In the genomic region with DNA sequence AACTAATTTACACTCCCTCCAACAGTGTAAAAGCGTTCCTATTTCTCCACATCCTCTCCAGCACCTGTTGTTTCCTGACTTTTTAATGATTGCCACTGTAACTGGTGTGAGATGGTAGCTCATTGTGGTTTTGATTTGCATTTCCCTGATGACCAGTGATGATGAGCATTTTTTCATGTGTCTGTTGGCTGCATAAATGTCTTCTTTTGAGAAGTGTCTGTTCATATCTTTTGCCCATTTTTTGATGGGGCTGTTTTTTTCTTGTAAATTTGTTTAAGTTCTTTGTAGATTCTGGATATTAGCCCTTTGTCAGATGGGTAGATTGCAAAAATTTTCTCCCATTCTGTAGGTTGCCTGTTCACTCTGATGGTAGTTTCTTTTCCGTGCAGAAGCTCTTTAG, we compare ENCODE assay signal across 1 cellular context.
A peak's percentile ranks its signal among the peaks of the same experiment; 100 is the strongest.
TF ChIP-seq lines count a peak whose summit lies in the region.
"Not testable (repeated sequence)": the region's sequence is repeated elsewhere in the genome, so short reads cannot be mapped to it uniquely, and the experiment has no call there.

No MANE protein-coding gene starts in this region.

- TF ChIP-seq CTCF in HEK293 (tag by site-specific recombination; IDR thresholded peaks at IDR 0.05), result not testable (repeated sequence)

- H3K27ac ChIP-seq in HEK293 (ENCODE audit: extremely low read depth, low read depth, low read length), result not testable (repeated sequence)

- not testable (repeated sequence) for H3K4me3 ChIP-seq in HEK293 (ENCODE audit: low read depth, low read length)

- CTCF ChIA-PET in HEK293 (lab: Yijun Ruan, JAX), result not testable (repeated sequence)

- POLR2A ChIA-PET in HEK293 (lab: Yijun Ruan, JAX), result not testable (repeated sequence)

- not testable (repeated sequence) for H3K36me3 ChIP-seq in HEK293 (ENCODE audit: control insufficient read depth in 2 of 2, insufficient read depth in 1 of 2, low read length in 2 of 2)

- H3K9me3 ChIP-seq in HEK293 (ENCODE audit: control insufficient read depth, insufficient read depth, low read depth, low read length), result not testable (repeated sequence)

- not testable (repeated sequence) for H3K4me1 ChIP-seq in HEK293 (ENCODE audit: control insufficient read depth, insufficient read depth, low read length)

TF ChIP-seq in HEK293, 187 proteins besides CTCF, POLR2A, EP300 and RAD21:
- TF ChIP-seq SCRT2 (tag by site-specific recombination; IDR thresholded peaks at IDR 0.05), result peak; percentile 41
